20 cellular contexts compared by ENCODE assay signal in the genomic region with DNA sequence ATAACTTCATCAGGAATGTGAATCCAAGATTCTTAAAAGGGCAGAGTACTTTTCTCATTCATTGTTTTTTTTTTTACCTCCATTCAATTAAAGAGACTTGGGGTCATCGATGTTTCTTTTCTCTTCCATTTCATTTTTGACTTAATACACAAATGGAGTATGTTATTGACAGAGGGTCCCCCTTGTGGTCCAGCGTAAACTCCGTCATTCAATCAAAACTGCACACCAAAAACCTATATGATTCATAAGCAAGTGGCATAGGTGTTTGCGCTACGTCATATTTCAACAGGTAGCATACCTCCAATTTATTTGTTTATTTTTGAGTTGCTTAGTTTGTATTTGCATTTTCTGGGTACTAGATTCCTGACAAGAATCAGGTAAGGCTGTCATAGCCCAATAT. TPM values are rescaled to one million over a fixed set of nuclear protein-coding genes. Genes with fewer than 3 reads are reported as not detected.
DNase-seq lines count a peak whose midpoint lies in the region; ATAC-seq and TF ChIP-seq lines count a peak whose summit lies in the region.
"Had no signal": no experiment of that assay in that cellular context is flagged by ENCODE, and none has a peak within 500 bp of the region (broad histone marks: within the 10 kb centered on the region; RNA-seq: fewer than 3 reads in every experiment).

No MANE protein-coding gene starts in this region.

- no peaks in the 10 kb centered on the region for H3K27me3 ChIP-seq in GM23338 (ENCODE audit: insufficient read depth)
- no peaks in the 10 kb centered on the region for H3K27me3 ChIP-seq in OCI-LY1 (ENCODE audit: insufficient read depth, low read length)
- no peaks in the 10 kb centered on the region for H3K27me3 ChIP-seq in dorsolateral prefrontal cortex
- H3K27me3 ChIP-seq in naive thymus-derived CD4-positive, alpha-beta T cell (ENCODE audit: control insufficient read depth in 2 of 2, insufficient read depth in 2 of 2, low read length in 2 of 2): no peaks in the 10 kb centered on the region

- no peak overlapping the region for H3K27ac Mint-ChIP-seq in GM23338
- H3K27ac Mint-ChIP-seq in naive thymus-derived CD4-positive, alpha-beta T cell: no peak overlapping the region
- H3K27ac Mint-ChIP-seq: CD14-positive monocyte; CD4-positive, alpha-beta memory T cell; H9 had no signal

- H3K36me3 Mint-ChIP-seq in GM23338 (ENCODE audit: low read depth): no peaks in the 10 kb centered on the region
- no peaks in the 10 kb centered on the region for H3K36me3 Mint-ChIP-seq in naive thymus-derived CD4-positive, alpha-beta T cell
- H3K36me3 Mint-ChIP-seq: CD14-positive monocyte; CD4-positive, alpha-beta memory T cell had no signal

- DNase-seq in GM23338 (ENCODE audit: low spot score) (no peak), dorsolateral prefrontal cortex (no peak), COR-L47 (lab: John Stamatoyannopoulos, UW) (no peak), GM13977 (ENCODE audit: low spot score) (no peak), AG20443 (ENCODE audit: low spot score) (no peak)
- DNase-seq in naive thymus-derived CD4-positive, alpha-beta T cell: no peak
- DNase-seq: 8988T; Calu3; CD4-positive, alpha-beta memory T cell; DMS 273 treated with DMSO at 0.1 percent for 48 hours; GDM1; H9 had no signal

- H3K9me3 Mint-ChIP-seq in GM23338: peaks cover 13% of the 10 kb centered on the region
- H3K9me3 Mint-ChIP-seq in naive thymus-derived CD4-positive, alpha-beta T cell: peaks cover 0 to 5% (median 0%) of the 10 kb centered on the region in 11 donors
- H3K9me3 Mint-ChIP-seq: CD14-positive monocyte had no signal

- intact Hi-C loops in dorsolateral prefrontal cortex (cut with DNase I): no loop called here
- intact Hi-C loops in naive thymus-derived CD4-positive, alpha-beta T cell (cut with micrococcal nuclease): no loop called here

- H3K9me2 ChIP-seq in GM23338 (ENCODE audit: insufficient read depth): no peaks in the 10 kb centered on the region
- no peaks in the 10 kb centered on the region for H3K9me2 ChIP-seq in OCI-LY1 (ENCODE audit: low read depth, low read length)

- H3K4me1 Mint-ChIP-seq in GM23338: no peaks in the 10 kb centered on the region
- no peaks in the 10 kb centered on the region for H3K4me1 Mint-ChIP-seq in naive thymus-derived CD4-positive, alpha-beta T cell
- H3K4me1 Mint-ChIP-seq: CD14-positive monocyte; CD4-positive, alpha-beta memory T cell; H9 had no signal

- no peak overlapping the region for H3K9ac ChIP-seq in OCI-LY1 (ENCODE audit: low read length)
- H3K9ac ChIP-seq: KMS-11 had no signal

- H3F3A ChIP-seq in GM23338 (replicated peaks; ENCODE audit: low read depth) (no peaks in the 10 kb centered on the region), OCI-LY1 (ENCODE audit: insufficient read depth, low read length) (no peaks in the 10 kb centered on the region)

- H4K20me1 ChIP-seq in GM23338 (replicated peaks; ENCODE audit: insufficient read depth): no peaks in the 10 kb centered on the region
- H4K20me1 ChIP-seq in OCI-LY1 (ENCODE audit: insufficient read depth, low read length): no peaks in the 10 kb centered on the region

- TF ChIP-seq CTCF in C4-2B (conservative IDR thresholded peaks at IDR 0.05) (peak; percentile 4; the same call in 1 of the 2 replicates), GM23338 (conservative IDR thresholded peaks at IDR 0.05; ENCODE audit: low read depth in 2 of 2) (peak; percentile 8 to 29; a peak in 1 of 4 replicates), OCI-LY1 (IDR thresholded peaks at IDR 0.05; ENCODE audit: low read length) (peak; percentile 19; the same call in 1 of the 2 replicates), dorsolateral prefrontal cortex (IDR thresholded peaks at IDR 0.05 in 54 of 56, conservative IDR thresholded peaks at IDR 0.05 in 2 of 56; ENCODE audit: low read depth in 1 of 56, partially characterized antibody in 56 of 56) (peak in 38 of 56 donors; percentile 8 to 61 (median 27)), GM13977 (IDR thresholded peaks at IDR 0.05; ENCODE audit: extremely low read depth, insufficient read depth, missing control alignments) (no peak)

- H2AFZ ChIP-seq in GM23338: no peak overlapping the region
- no peak overlapping the region for H2AFZ ChIP-seq in OCI-LY1 (ENCODE audit: low read length)

- H3K4me1 ChIP-seq in GM23338 (ENCODE audit: insufficient read depth): 0 out of 2 replicates have a peak, but pooled peaks cover 3% of the 10 kb centered on the region
- H3K4me1 ChIP-seq in OCI-LY1 (ENCODE audit: insufficient read depth, low read length, severe bottlenecking): no peaks in the 10 kb centered on the region
- H3K4me1 ChIP-seq in naive thymus-derived CD4-positive, alpha-beta T cell (ENCODE audit: control insufficient read depth in 2 of 2, insufficient read depth in 2 of 2, low read length in 2 of 2): no peaks in the 10 kb centered on the region

- POLR2A ChIA-PET in naive thymus-derived CD4-positive, alpha-beta T cell (lab: Charles Lee): no interaction called here

- H3K9me3 ChIP-seq in OCI-LY1 (ENCODE audit: low read length): no peaks in the 10 kb centered on the region
- no peaks in the 10 kb centered on the region for H3K9me3 ChIP-seq in naive thymus-derived CD4-positive, alpha-beta T cell (ENCODE audit: control insufficient read depth in 2 of 3, low read length in 3 of 3)

- in situ Hi-C loops in GM13977 (cut with MboI; ENCODE audit: low pct_unique_long_range_greater_than_20kb, low sequenced_read_pairs, unreplicated experiment): no loop called here

- H3K4me2 ChIP-seq in GM23338 (no peak overlapping the region), OCI-LY1 (ENCODE audit: low read length) (no peak overlapping the region)
- H3K4me2 ChIP-seq: KMS-11 had no signal

- CTCF ChIA-PET in naive thymus-derived CD4-positive, alpha-beta T cell (lab: Charles Lee): no interaction called here

- ATAC-seq in GM23338: no peak
- no peak for ATAC-seq in naive thymus-derived CD4-positive, alpha-beta T cell

- H3K27ac ChIP-seq in C4-2B: no peak overlapping the region
- H3K27ac ChIP-seq in GM23338 (ENCODE audit: low read depth): no peak overlapping the region
- no peak overlapping the region for H3K27ac ChIP-seq in OCI-LY1 (ENCODE audit: low read depth, low read length, poor library complexity, severe bottlenecking)
- peak overlapping the region in 1 of 59 donors; percentile 4 for H3K27ac ChIP-seq in dorsolateral prefrontal cortex
- no peak overlapping the region for H3K27ac ChIP-seq in naive thymus-derived CD4-positive, alpha-beta T cell (ENCODE audit: low read depth, low read length)
- H3K27ac ChIP-seq: KMS-11 had no signal

- H3K27me3 Mint-ChIP-seq in GM23338 (ENCODE audit: insufficient read depth, low read depth, poor library complexity): peaks cover 2% of the 10 kb centered on the region
- no peaks in the 10 kb centered on the region for H3K27me3 Mint-ChIP-seq in naive thymus-derived CD4-positive, alpha-beta T cell
- H3K27me3 Mint-ChIP-seq: CD4-positive, alpha-beta memory T cell had no signal

- H3K4me3 Mint-ChIP-seq in GM23338: no peak overlapping the region
- H3K4me3 Mint-ChIP-seq in naive thymus-derived CD4-positive, alpha-beta T cell: no peak overlapping the region
- H3K4me3 Mint-ChIP-seq: CD14-positive monocyte; CD4-positive, alpha-beta memory T cell; H9 had no signal

- H3K36me3 ChIP-seq in GM23338 (ENCODE audit: insufficient read depth) (no peaks in the 10 kb centered on the region), OCI-LY1 (ENCODE audit: insufficient read depth, low read length) (no peaks in the 10 kb centered on the region)
- no peaks in the 10 kb centered on the region for H3K36me3 ChIP-seq in naive thymus-derived CD4-positive, alpha-beta T cell (ENCODE audit: control insufficient read depth in 2 of 3, insufficient read depth in 3 of 3, low read length in 3 of 3)

- H3K79me2 ChIP-seq in GM23338 (replicated peaks; ENCODE audit: insufficient read depth): no peaks in the 10 kb centered on the region
- no peaks in the 10 kb centered on the region for H3K79me2 ChIP-seq in OCI-LY1 (ENCODE audit: insufficient read depth, low read length)

- no peak overlapping the region for H3K4me3 ChIP-seq in GM23338
- no peak overlapping the region for H3K4me3 ChIP-seq in OCI-LY1 (ENCODE audit: low read depth, low read length, poor library complexity, severe bottlenecking)
- H3K4me3 ChIP-seq in dorsolateral prefrontal cortex: no peak overlapping the region
- H3K4me3 ChIP-seq in naive thymus-derived CD4-positive, alpha-beta T cell (ENCODE audit: low read length): no peak overlapping the region

RNA-seq across cellular contexts. Expression of gene FOLH1, which starts 12.7 kb away (rescaled TPM):
- total RNA-seq in GM23338 (2014; rRNA removed; shearing (Covaris generic)): 0.27 and 1.5 TPM in 2 replicates
- polyA plus RNA-seq in GM23338 (2016; fragmentation: Nextera tagmentation; extraction: Ambion mirVana): 0.23 and 0.32 TPM in 2 replicates
- 100 to 1,000 TPM in 10 of 120 experiments, 10 to 100 TPM in 102, 1 to 10 TPM in 8; 3.5 to 197 (median 44.0) TPM for total RNA-seq in dorsolateral prefrontal cortex
- not detected for total RNA-seq in naive thymus-derived CD4-positive, alpha-beta T cell
- polyA plus RNA-seq in naive thymus-derived CD4-positive, alpha-beta T cell: not detected
- total RNA-seq: CD4-positive, alpha-beta memory T cell; Daoy; H9; HT-29 had no signal
- polyA plus RNA-seq: BJ; CD14-positive monocyte; CD4-positive, alpha-beta memory T cell; H1 had no signal
